In the genomic region with DNA sequence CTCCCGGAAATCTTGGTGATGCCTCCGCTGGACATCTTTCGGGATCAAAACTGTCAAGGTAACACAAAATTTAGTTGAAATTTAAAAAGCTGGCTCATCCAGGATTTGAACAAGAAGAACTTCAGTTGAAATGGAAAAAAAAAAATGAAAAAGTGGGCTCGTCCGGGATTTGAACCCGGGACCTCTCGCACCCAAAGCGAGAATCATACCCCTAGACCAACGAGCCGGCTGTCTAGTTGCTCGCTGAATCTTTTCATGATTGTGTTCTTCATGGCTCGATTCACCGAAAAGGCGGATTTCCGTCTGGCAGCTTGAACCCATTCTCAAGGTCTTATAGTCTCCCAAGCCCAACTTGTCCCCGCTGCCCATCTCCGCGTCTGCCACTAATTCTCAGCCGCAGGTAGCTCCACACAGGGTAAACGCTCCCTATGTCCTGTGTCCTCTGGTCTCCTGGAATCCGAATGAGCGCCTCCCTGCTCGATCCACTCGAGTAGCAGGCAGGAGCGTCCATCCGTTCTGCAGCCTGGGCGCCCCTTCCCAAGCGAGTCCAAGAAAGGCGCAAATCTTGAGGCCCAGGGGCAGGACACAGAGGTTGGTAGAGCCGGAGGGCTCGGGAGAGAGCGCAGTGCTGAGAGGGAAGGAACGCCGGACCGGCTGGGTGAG, we compare ENCODE assay signal across 8 cellular contexts. TPM values are rescaled to one million over a fixed set of nuclear protein-coding genes. Genes with fewer than 3 reads are reported as not detected.
A peak's percentile ranks its signal among the peaks of the same experiment; 100 is the strongest.
DNase-seq lines count a peak whose midpoint lies in the region; ATAC-seq, FAIRE-seq and TF ChIP-seq lines count a peak whose summit lies in the region.

No MANE protein-coding gene starts in this region.

- ATAC-seq in GM21528 (IDR thresholded peaks at IDR 0.05; ENCODE audit: low FRiP score, unreplicated experiment) (no peak), HG02938 (IDR thresholded peaks at IDR 0.05; ENCODE audit: unreplicated experiment) (no peak), HG02759 (IDR thresholded peaks at IDR 0.05; ENCODE audit: unreplicated experiment) (no peak)

- CTCF ChIA-PET in SK-N-SH (lab: Yijun Ruan, JAX), result interaction anchor here (1.0 to 7.4 kb wide), 8 partner anchors 13 to 73 kb away, joined by 3 to 72 read pairs (median 4); a partner anchor contains a TSS

- TF ChIP-seq RAD21 in SK-N-SH (IDR thresholded peaks at IDR 0.05; ENCODE audit: low read length), result no peak

- H3K4me1 ChIP-seq in SK-N-SH (ENCODE audit: control insufficient read depth in 1 of 2, insufficient read depth in 2 of 2, low read depth in 1 of 2, low read length in 1 of 2), result peaks cover 0 to 10% of the 10 kb centered on the region in 2 experiments; a peak in 1 of 4 replicates
- peaks cover 6 to 8% of the 10 kb centered on the region in 2 donors for H3K4me1 ChIP-seq in kidney (ENCODE audit: control insufficient read depth in 1 of 2, insufficient read depth in 1 of 2, low read depth in 1 of 2, low read length in 2 of 2)

- peaks cover 6% of the 10 kb centered on the region; the same call in 1 of the 2 replicates for H3K79me2 ChIP-seq in SK-N-SH (ENCODE audit: insufficient read depth)

- no peaks in the 10 kb centered on the region for H4K20me1 ChIP-seq in SK-N-SH (ENCODE audit: insufficient read depth)

- H3K9me3 ChIP-seq in SK-N-SH, result no peaks in the 10 kb centered on the region
- H3K9me3 ChIP-seq in kidney (ENCODE audit: control insufficient read depth in 1 of 2, low read length in 2 of 2), result no peaks in the 10 kb centered on the region

- H3F3A ChIP-seq in SK-N-SH (replicated peaks; ENCODE audit: insufficient read depth), result peaks cover 27% of the 10 kb centered on the region

- POLR2A ChIA-PET in SK-N-SH (lab: Yijun Ruan, JAX), result interaction anchor here (2.6 kb wide), 1 partner anchor 35 kb away, joined by 11 read pairs; no protein-coding TSS in a partner anchor

- no peaks in the 10 kb centered on the region for H3K9me2 ChIP-seq in SK-N-SH

- H3K27ac ChIP-seq in SK-N-SH (ENCODE audit: low read depth in 2 of 2, low read length in 1 of 2) (peak overlapping the region; percentile 77 to 83), kidney (ENCODE audit: low read depth in 2 of 2, low read length in 2 of 2) (peak overlapping the region; percentile 71 to 72)

- peak overlapping the region; percentile 74 for H3K9ac ChIP-seq in SK-N-SH
- H3K9ac ChIP-seq in kidney (ENCODE audit: low read length in 2 of 2), result peak overlapping the region; percentile 63 to 80

- DNase-seq in SK-N-SH, result peak; percentile 47
- peak; percentile 64 for DNase-seq in brain pericyte (ENCODE audit: low read depth, low spot score)
- no peak for DNase-seq in kidney
- DNase-seq in stimulated activated CD4-positive, alpha-beta T cell treated with anti-CD3 and anti-CD28 coated beads, Interleukin-15, amount 100 ng/mL, for 48 hours (ENCODE audit: low read depth in 2 of 2), result peak; percentile 60 to 65

- H2AFZ ChIP-seq in SK-N-SH (ENCODE audit: low read depth), result peak overlapping the region; percentile 94

- H3K36me3 ChIP-seq in SK-N-SH (replicated peaks in 1 of 2; ENCODE audit: control insufficient read depth in 1 of 2, insufficient read depth in 2 of 2, low read length in 1 of 2) (no peaks in the 10 kb centered on the region), kidney (ENCODE audit: control insufficient read depth in 1 of 2, insufficient read depth in 2 of 2, low read length in 2 of 2) (no peaks in the 10 kb centered on the region)

- no peaks in the 10 kb centered on the region for H3K27me3 ChIP-seq in SK-N-SH (ENCODE audit: insufficient read depth)

- H3K4me3 ChIP-seq in GM12875 (ENCODE audit: low read depth, low read length), result peak overlapping the region; percentile 70
- peak overlapping the region; percentile 91 to 98 for H3K4me3 ChIP-seq in SK-N-SH (ENCODE audit: low read depth in 2 of 2, low read length in 1 of 2)
- peak overlapping the region; percentile 81 to 87 for H3K4me3 ChIP-seq in kidney (ENCODE audit: low read length in 2 of 2)

- intact Hi-C loops in kidney (cut with DNase I), result no loop called here

- TF ChIP-seq CTCF in GM12875 (IDR thresholded peaks at IDR 0.05; ENCODE audit: borderline replicate concordance, insufficient read depth, low read depth, low read length) (no peak), SK-N-SH (IDR thresholded peaks at IDR 0.05) (peak; percentile 12; the same call in 1 of the 2 replicates), kidney (IDR thresholded peaks at IDR 0.05; ENCODE audit: borderline replicate concordance, extremely low read depth, insufficient read depth) (no peak)

- no peak for FAIRE-seq in kidney (lab: Jason Lieb, UNC)

- under 1% methylated on average over 34 of the region's 35 CpGs for WGBS in SK-N-SH (ENCODE audit: low lambda C conversion rate)

- TF ChIP-seq EP300 in SK-N-SH (IDR thresholded peaks at IDR 0.05; ENCODE audit: borderline replicate concordance in 1 of 2, low read depth in 1 of 2, low read length in 1 of 2), result no peak

- H3K4me2 ChIP-seq in SK-N-SH, result peak overlapping the region; percentile 94

TF ChIP-seq in SK-N-SH, 30 proteins besides CTCF, POLR2A, EP300 and RAD21 (continues in another document):
- TF ChIP-seq FOXM1 (IDR thresholded peaks at IDR 0.05; ENCODE audit: low read depth) (no peak), RXRA (IDR thresholded peaks at IDR 0.05; ENCODE audit: borderline replicate concordance, low read depth) (no peak), MXI1 (IDR thresholded peaks at IDR 0.05; ENCODE audit: low read depth, low read length) (no peak), EZH2phosphoT487 (IDR thresholded peaks at IDR 0.05; ENCODE audit: borderline replicate concordance, low read depth) (no peak), GATA2 (CRISPR knock-in tag; IDR thresholded peaks at IDR 0.05) (no peak), RFX5 (IDR thresholded peaks at IDR 0.05; ENCODE audit: low read length) (no peak), ELF1 (IDR thresholded peaks at IDR 0.05) (no peak), JUND (IDR thresholded peaks at IDR 0.05) (no peak), CHD2 (IDR thresholded peaks at IDR 0.05; ENCODE audit: low read length, partially characterized antibody) (peak; percentile 10)
- TF ChIP-seq, protein P1, sequence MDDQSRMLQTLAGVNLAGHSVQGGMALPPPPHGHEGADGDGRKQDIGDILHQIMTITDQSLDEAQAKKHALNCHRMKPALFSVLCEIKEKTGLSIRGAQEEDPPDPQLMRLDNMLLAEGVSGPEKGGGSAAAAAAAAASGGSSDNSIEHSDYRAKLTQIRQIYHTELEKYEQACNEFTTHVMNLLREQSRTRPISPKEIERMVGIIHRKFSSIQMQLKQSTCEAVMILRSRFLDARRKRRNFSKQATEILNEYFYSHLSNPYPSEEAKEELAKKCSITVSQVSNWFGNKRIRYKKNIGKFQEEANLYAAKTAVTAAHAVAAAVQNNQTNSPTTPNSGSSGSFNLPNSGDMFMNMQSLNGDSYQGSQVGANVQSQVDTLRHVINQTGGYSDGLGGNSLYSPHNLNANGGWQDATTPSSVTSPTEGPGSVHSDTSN (IDR thresholded peaks at IDR 0.05), result no peak
- TF ChIP-seq, protein P2, sequence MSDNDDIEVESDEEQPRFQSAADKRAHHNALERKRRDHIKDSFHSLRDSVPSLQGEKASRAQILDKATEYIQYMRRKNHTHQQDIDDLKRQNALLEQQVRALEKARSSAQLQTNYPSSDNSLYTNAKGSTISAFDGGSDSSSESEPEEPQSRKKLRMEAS (IDR thresholded peaks at IDR 0.05; ENCODE audit: low read depth), result 0 out of 2 replicates have a peak, but pooled peaks have one; percentile 1

RNA-seq across cellular contexts. Expression of a gene that starts 16.2 kb away (rescaled TPM):
- polyA plus RNA-seq in SK-N-SH (2012; rRNA removed), result 2.0 and 3.5 TPM in 2 replicates
- 2.8 and 2.9 TPM in 2 replicates for polyA plus RNA-seq in SK-N-SH (2012; cell fraction: cytosol; rRNA removed)
- 2.4 and 3.9 TPM in 2 replicates for polyA plus RNA-seq in SK-N-SH (2012; cell fraction: nucleus; rRNA removed)
- total RNA-seq in kidney, result 6.3 TPM
- polyA plus RNA-seq in kidney (ENCODE audit: insufficient read depth, low read depth, low replicate concordance), result 5.7 TPM

RNA-seq across cellular contexts. Expression of a gene that starts 34.2 kb away (rescaled TPM):
- polyA plus RNA-seq in SK-N-SH (2012; rRNA removed), result 35.3 and 35.9 TPM in 2 replicates
- 17.4 and 20.2 TPM in 2 replicates for polyA plus RNA-seq in SK-N-SH (2012; cell fraction: cytosol; rRNA removed)
- polyA plus RNA-seq in SK-N-SH (2012; cell fraction: nucleus; rRNA removed), result 123 and 125 TPM in 2 replicates
- total RNA-seq in kidney, result 34.9 TPM
- polyA plus RNA-seq in kidney (ENCODE audit: insufficient read depth, low read depth, low replicate concordance), result 21.8 TPM

RNA-seq across cellular contexts. Expression of a gene that starts 41.4 kb away (rescaled TPM):
- polyA plus RNA-seq in SK-N-SH (2012; rRNA removed) (not detected in 2 replicates), kidney (ENCODE audit: insufficient read depth, low read depth, low replicate concordance) (not detected)
- not detected in 2 replicates for polyA plus RNA-seq in SK-N-SH (2012; cell fraction: cytosol; rRNA removed)
- polyA plus RNA-seq in SK-N-SH (2012; cell fraction: nucleus; rRNA removed), result not detected in 2 replicates
- not detected for total RNA-seq in kidney

RNA-seq across cellular contexts. Expression of a gene that starts 54.9 kb away (rescaled TPM):
- 4,191 and 4,715 TPM in 2 replicates for polyA plus RNA-seq in SK-N-SH (2012; rRNA removed)
- 3,130 and 3,829 TPM in 2 replicates for polyA plus RNA-seq in SK-N-SH (2012; cell fraction: cytosol; rRNA removed)
- 1,982 and 2,553 TPM in 2 replicates for polyA plus RNA-seq in SK-N-SH (2012; cell fraction: nucleus; rRNA removed)
- total RNA-seq in kidney, result 1,240 TPM
- 1,699 TPM for polyA plus RNA-seq in kidney (ENCODE audit: insufficient read depth, low read depth, low replicate concordance)

RNA-seq across cellular contexts. Expression of a gene that starts 57.9 kb away (rescaled TPM):
- polyA plus RNA-seq in SK-N-SH (2012; rRNA removed), result not detected in 2 replicates
- not detected in 2 replicates for polyA plus RNA-seq in SK-N-SH (2012; cell fraction: cytosol; rRNA removed)
- not detected in 2 replicates for polyA plus RNA-seq in SK-N-SH (2012; cell fraction: nucleus; rRNA removed)
- not detected for total RNA-seq in kidney
- polyA plus RNA-seq in kidney (ENCODE audit: insufficient read depth, low read depth, low replicate concordance), result not detected
